15 cellular contexts compared by ENCODE assay signal in the genomic region with DNA sequence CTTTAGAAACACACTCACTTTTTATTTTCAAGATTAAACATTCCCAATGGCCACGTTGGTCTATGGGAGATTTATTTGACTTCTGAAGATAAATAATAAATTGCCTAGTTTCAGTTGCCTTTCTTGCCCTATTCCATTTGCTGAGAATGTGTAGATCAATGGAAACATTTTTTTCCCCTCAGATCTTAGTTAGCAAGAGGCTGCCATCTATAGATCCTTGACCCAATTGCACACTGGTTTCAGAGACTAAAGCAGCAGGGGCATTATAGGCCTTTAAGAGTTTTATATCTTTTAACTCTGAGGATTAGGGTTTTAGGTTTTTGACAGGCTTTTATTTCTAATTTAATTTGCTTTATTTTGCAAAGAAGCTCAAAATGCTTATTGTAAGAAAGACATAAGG.
A peak's percentile ranks its signal among the peaks of the same experiment; 100 is the strongest.
DNase-seq lines count a peak whose midpoint lies in the region; ATAC-seq and TF ChIP-seq lines count a peak whose summit lies in the region.
"Had no signal": no experiment of that assay in that cellular context is flagged by ENCODE, and none has a peak within 500 bp of the region (broad histone marks: within the 10 kb centered on the region; RNA-seq: fewer than 3 reads in every experiment).

No MANE protein-coding gene starts in this region.

- no peaks in the 10 kb centered on the region for H3K36me3 Mint-ChIP-seq in T-helper 2 cell treated with Interferon-gamma antibody and Interleukin-4, amounts not matched to agents 5 μg/mL and 100 μg/mL, for 36 hours (ENCODE audit: low read depth)
- H3K36me3 Mint-ChIP-seq: activated naive CD8-positive, alpha-beta T cell had no signal

- peak; percentile 38 for TF ChIP-seq RAD21 in HCT116 (IDR thresholded peaks at IDR 0.05; ENCODE audit: low read depth)

- H4K20me1 ChIP-seq in HCT116 (ENCODE audit: insufficient read depth) (no peaks in the 10 kb centered on the region), hepatocyte (ENCODE audit: insufficient read depth, poor library complexity, severe bottlenecking) (no peaks in the 10 kb centered on the region)

- no peak overlapping the region for H3K27ac Mint-ChIP-seq in T-helper 2 cell treated with Interferon-gamma antibody and Interleukin-4, amounts not matched to agents 5 μg/mL and 100 μg/mL, for 36 hours
- H3K27ac Mint-ChIP-seq: activated naive CD8-positive, alpha-beta T cell; stimulated activated naive CD8-positive, alpha-beta T cell treated with anti-CD3 and anti-CD28 coated beads, Interleukin-15, Interleukin-2, amounts not matched to agents 100 ng/mL and 50 ng/mL, for 24 hours; T-helper 1 cell treated with Interleukin-12 subunit alpha and Interleukin-12 subunit beta and Interleukin-4 antibody, amounts not matched to agents 30 μg/mL and 1 μg/mL, for 36 hours had no signal

- H3K4me3 Mint-ChIP-seq in T-helper 2 cell treated with Interferon-gamma antibody and Interleukin-4, amounts not matched to agents 5 μg/mL and 100 μg/mL, for 36 hours, result no peak overlapping the region
- H3K4me3 Mint-ChIP-seq: activated naive CD8-positive, alpha-beta T cell; stimulated activated naive CD8-positive, alpha-beta T cell treated with anti-CD3 and anti-CD28 coated beads, Interleukin-15, Interleukin-2, amounts not matched to agents 100 ng/mL and 50 ng/mL, for 24 hours; T-helper 1 cell treated with Interleukin-12 subunit alpha and Interleukin-12 subunit beta and Interleukin-4 antibody, amounts not matched to agents 30 μg/mL and 1 μg/mL, for 36 hours had no signal

- H3K4me1 ChIP-seq in HCT116 (ENCODE audit: control insufficient read depth in 1 of 2, insufficient read depth in 2 of 2, low read length in 2 of 2), result no peaks in the 10 kb centered on the region
- H3K4me1 ChIP-seq in hepatocyte (ENCODE audit: insufficient read depth), result no peaks in the 10 kb centered on the region
- H3K4me1 ChIP-seq in heart left ventricle, result no peaks in the 10 kb centered on the region

- H3K4me1 Mint-ChIP-seq in T-helper 2 cell treated with Interferon-gamma antibody and Interleukin-4, amounts not matched to agents 5 μg/mL and 100 μg/mL, for 36 hours (ENCODE audit: low read depth), result no peaks in the 10 kb centered on the region

- H3K27ac ChIP-seq in HCT116 (ENCODE audit: low read depth, low read length) (no peak overlapping the region), hepatocyte (no peak overlapping the region), heart left ventricle (no peak overlapping the region)
- H3K27ac ChIP-seq: cardiac muscle cell, RWPE1 had no signal

- H3K4me2 ChIP-seq in HCT116 (ENCODE audit: low read length), result no peak overlapping the region
- no peak overlapping the region for H3K4me2 ChIP-seq in hepatocyte

- H3K4me3 ChIP-seq in HCT116 (replicated peaks in 1 of 2; ENCODE audit: low read depth in 1 of 2, low read length in 2 of 2) (no peak overlapping the region), hepatocyte (no peak overlapping the region), heart left ventricle (no peak overlapping the region)
- H3K4me3 ChIP-seq: cardiac muscle cell had no signal

- ATAC-seq in HCT116, result no peak
- no peak for ATAC-seq in heart left ventricle
- ATAC-seq: activated CD4-positive, CD25-positive, alpha-beta regulatory T cell treated with anti-CD3 and anti-CD28 coated beads, Interleukin-2, amount 50 U/mL, for 24 hours had no signal

- TF ChIP-seq CTCF in GM10248 (IDR thresholded peaks at IDR 0.05; ENCODE audit: control extremely low read depth, extremely low read depth, low read depth, missing control alignments), result peak; percentile 67
- TF ChIP-seq CTCF in HCT116 (IDR thresholded peaks at IDR 0.05 in 2 of 3, conservative IDR thresholded peaks at IDR 0.05 in 1 of 3; ENCODE audit: borderline replicate concordance in 1 of 3, insufficient read depth in 1 of 3, low read depth in 2 of 3, low read length in 2 of 3), result no peak
- TF ChIP-seq CTCF in hepatocyte (IDR thresholded peaks at IDR 0.05; ENCODE audit: poor library complexity), result peak; percentile 34
- no peak for TF ChIP-seq CTCF in heart left ventricle (IDR thresholded peaks at IDR 0.05)

- H3K36me3 ChIP-seq in HCT116 (ENCODE audit: control insufficient read depth in 1 of 2, insufficient read depth in 2 of 2, low read length in 2 of 2), result no peaks in the 10 kb centered on the region
- no peaks in the 10 kb centered on the region for H3K36me3 ChIP-seq in hepatocyte (replicated peaks; ENCODE audit: insufficient read depth, low read depth)
- no peaks in the 10 kb centered on the region for H3K36me3 ChIP-seq in heart left ventricle
- H3K36me3 ChIP-seq: cardiac muscle cell had no signal

- H2AFZ ChIP-seq in HCT116 (ENCODE audit: low read depth, low read length, poor library complexity, severe bottlenecking) (no peak overlapping the region), hepatocyte (no peak overlapping the region)

- H3K27me3 Mint-ChIP-seq in T-helper 2 cell treated with Interferon-gamma antibody and Interleukin-4, amounts not matched to agents 5 μg/mL and 100 μg/mL, for 36 hours (ENCODE audit: low read depth), result peaks cover 2% of the 10 kb centered on the region
- H3K27me3 Mint-ChIP-seq: activated naive CD8-positive, alpha-beta T cell had no signal

- no peaks in the 10 kb centered on the region for H3K79me2 ChIP-seq in HCT116 (ENCODE audit: insufficient read depth, low read length)
- H3K79me2 ChIP-seq in hepatocyte, result no peaks in the 10 kb centered on the region

- 71% methylated on average over 1 of the region's 1 CpG for WGBS in hepatocyte (ENCODE audit: low lambda C conversion rate, missing lambda C conversion rate)
- 65 to 82% (median 74%) methylated on average over 1 of the region's 1 CpG for WGBS in heart left ventricle, 4 donors

- no peaks in the 10 kb centered on the region for H3K9me3 Mint-ChIP-seq in T-helper 2 cell treated with Interferon-gamma antibody and Interleukin-4, amounts not matched to agents 5 μg/mL and 100 μg/mL, for 36 hours
- H3K9me3 Mint-ChIP-seq: stimulated activated naive CD8-positive, alpha-beta T cell treated with anti-CD3 and anti-CD28 coated beads, Interleukin-15, Interleukin-2, amounts not matched to agents 100 ng/mL and 50 ng/mL, for 24 hours; T-helper 1 cell treated with Interleukin-12 subunit alpha and Interleukin-12 subunit beta and Interleukin-4 antibody, amounts not matched to agents 30 μg/mL and 1 μg/mL, for 36 hours had no signal

- DNase-seq in GM10248 (ENCODE audit: extremely low spot score) (no peak), HCT116 (ENCODE audit: low read depth, low spot score) (no peak), NCI-H748 (lab: John Stamatoyannopoulos, UW; ENCODE audit: unreplicated experiment) (peak; percentile 51), hepatocyte (ENCODE audit: low spot score) (no peak), H4 (ENCODE audit: low spot score) (no peak), heart left ventricle (no peak)
- DNase-seq in T-helper 2 cell treated with Interferon-gamma antibody and Interleukin-4, amounts not matched to agents 5 μg/mL and 100 μg/mL, for 36 hours (ENCODE audit: low spot score), result no peak
- no peak for DNase-seq in activated CD4-positive, alpha-beta T cell treated with anti-CD3 and anti-CD28 coated beads for 1 hour
- DNase-seq: DMS79 had no signal

- CTCF ChIA-PET in GM10248 (lab: Yijun Ruan, JAX), result interaction anchor here (0.9 to 1.5 kb wide), 3 partner anchors 46 to 460 kb away, joined by 3 to 5 read pairs (median 3); no protein-coding TSS in a partner anchor
- CTCF ChIA-PET in HCT116 (lab: Charles Lee), result no interaction called here

- RAD21 ChIA-PET in HCT116 (lab: Charles Lee; ENCODE audit: low non-redundant PET in 1 of 2, low total read pairs in 2 of 2, uncharacterized antibody in 2 of 2, unreplicated experiment in 2 of 2), result no interaction called here

- POLR2A ChIA-PET in GM10248 (lab: Yijun Ruan, JAX) (no interaction called here), HCT116 (lab: Charles Lee) (no interaction called here)

- H3K9me3 ChIP-seq in HCT116 (ENCODE audit: control insufficient read depth in 1 of 2, insufficient read depth in 1 of 2, low read depth in 1 of 2, low read length in 2 of 2) (no peaks in the 10 kb centered on the region), hepatocyte (ENCODE audit: low read depth) (no peaks in the 10 kb centered on the region), heart left ventricle (no peaks in the 10 kb centered on the region)

- no TSS peak for BruUV-seq in HCT116 (replicated peaks; lab: Mats Ljungman, UMichigan)

- H3K9ac ChIP-seq in HCT116 (ENCODE audit: low read length), result no peak overlapping the region

- intact Hi-C loops in HCT116 (cut with micrococcal nuclease) (no loop called here), heart left ventricle (cut with DNase I) (no loop called here)

- TF ChIP-seq POLR2A in HCT116 (IDR thresholded peaks at IDR 0.05; ENCODE audit: borderline replicate concordance, extremely low read depth, insufficient read depth, insufficient read length) (no peak), heart left ventricle (IDR thresholded peaks at IDR 0.05) (no peak)

- H3K9me2 ChIP-seq in HCT116 (ENCODE audit: insufficient read depth) (no peaks in the 10 kb centered on the region), hepatocyte (replicated peaks; ENCODE audit: insufficient read depth) (no peaks in the 10 kb centered on the region)

- H3K27me3 ChIP-seq in HCT116 (ENCODE audit: insufficient read depth, low read length) (no peaks in the 10 kb centered on the region; the same call in 1 of the 2 replicates), hepatocyte (no peaks in the 10 kb centered on the region), heart left ventricle (no peaks in the 10 kb centered on the region)
- H3K27me3 ChIP-seq: cardiac muscle cell had no signal

TF ChIP-seq in HCT116, 20 proteins besides CTCF, POLR2A, EP300 and RAD21 (continues in another document):
- TF ChIP-seq YY1 (IDR thresholded peaks at IDR 0.05; ENCODE audit: extremely low read depth, insufficient replicate concordance, low read depth, low read length) (no peak), EZH2 (IDR thresholded peaks at IDR 0.05) (no peak), CEBPB (IDR thresholded peaks at IDR 0.05; ENCODE audit: low read depth) (no peak), ELF1 (IDR thresholded peaks at IDR 0.05; ENCODE audit: borderline replicate concordance, low read depth) (no peak), SP1 (IDR thresholded peaks at IDR 0.05; ENCODE audit: low read depth) (no peak), ZFX (IDR thresholded peaks at IDR 0.05) (no peak), CBX3 (IDR thresholded peaks at IDR 0.05; ENCODE audit: low read depth) (no peak)
- TF ChIP-seq, protein P1, sequence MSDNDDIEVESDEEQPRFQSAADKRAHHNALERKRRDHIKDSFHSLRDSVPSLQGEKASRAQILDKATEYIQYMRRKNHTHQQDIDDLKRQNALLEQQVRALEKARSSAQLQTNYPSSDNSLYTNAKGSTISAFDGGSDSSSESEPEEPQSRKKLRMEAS (IDR thresholded peaks at IDR 0.05), result no peak

Comparison
In these comparisons a context has a peak if more than half of its experiments do, and no peak if none do; other contexts are left out.
1. CTCF ChIP-seq: peak in GM10248 (single experiment) and hepatocyte (single experiment); none in HCT116 (0 of 3) and heart left ventricle (0 of 12).